Comparison of ENCODE assay signal across 26 cellular contexts in genomic region chr3:182568206-182568605, GRCh38.
DNase-seq lines count a peak whose midpoint lies in the region; ATAC-seq and TF ChIP-seq lines count a peak whose summit lies in the region.
"Had no signal": no experiment of that assay in that cellular context is flagged by ENCODE, and none has a peak within 500 bp of the region (broad histone marks: within the 10 kb centered on the region; RNA-seq: fewer than 3 reads in every experiment).

No MANE protein-coding gene starts in this region.

- peaks cover 0 to 6% (median 2%) of the 10 kb centered on the region in 5 donors for H3K9me3 Mint-ChIP-seq in CD8-positive, alpha-beta memory T cell

- peak; percentile 9 for DNase-seq in H7
- peak; percentile 37 for DNase-seq in NCI-H774 (lab: John Stamatoyannopoulos, UW)
- DNase-seq in foreskin keratinocyte = no peak
- DNase-seq in neuronal stem cell (ENCODE audit: low spot score) = no peak
- no peak for DNase-seq in CD8-positive, alpha-beta memory T cell
- DNase-seq in stimulated activated CD4-positive, alpha-beta T cell treated with anti-CD3 and anti-CD28 coated beads, Interleukin-15, amount 100 ng/mL, for 24 hours = no peak
- no peak for DNase-seq in GM13976 (ENCODE audit: low spot score)
- DNase-seq in MM.1S = no peak
- DNase-seq: activated CD4-positive, alpha-beta memory T cell treated with anti-CD3 and anti-CD28 coated beads for 36 hours; activated CD4-positive, CD25-positive, alpha-beta regulatory T cell; activated gamma-delta T cell treated with Interleukin-2 at 50 U/mL for 16 hours; activated T-cell treated with anti-CD3 and anti-CD28 coated beads for 4 hours; adrenal gland; CD4-positive, alpha-beta T cell; central memory CD4-positive, alpha-beta T cell; DMS153; Kasumi-1; kidney; naive B cell; stimulated activated CD4-positive, alpha-beta T cell treated with anti-CD3 and anti-CD28 coated beads, Interleukin-2, amount 100 ng/mL, for 24 hours; stimulated activated naive CD4-positive, alpha-beta T cell; T-helper 2 cell had no signal

- H2AFZ ChIP-seq in neuronal stem cell (ENCODE audit: low read length) (peak overlapping the region; percentile 58), MM.1S (ENCODE audit: low read length) (no peak overlapping the region)

- in situ Hi-C loops in GM13976 (cut with MboI; ENCODE audit: low sequenced_read_pairs, unreplicated experiment) = no loop called here

- H3K4me3 ChIP-seq in H7 (ENCODE audit: insufficient read depth, low read depth, low read length) (no peak overlapping the region), neuronal stem cell (ENCODE audit: low read length in 2 of 2) (no peak overlapping the region), MM.1S (ENCODE audit: low read length) (no peak overlapping the region)
- H3K4me3 ChIP-seq in CD8-positive, alpha-beta memory T cell (ENCODE audit: low read length) = no peak overlapping the region
- H3K4me3 ChIP-seq: adrenal gland, GM12878, HAP-1, SJSA1, thyroid gland had no signal

- H3K4me1 ChIP-seq in foreskin keratinocyte (no peaks in the 10 kb centered on the region), neuronal stem cell (ENCODE audit: control insufficient read depth in 2 of 2, insufficient read depth in 1 of 2, low read depth in 1 of 2, low read length in 2 of 2) (peaks cover 13 to 36% of the 10 kb centered on the region in 2 donors), MM.1S (ENCODE audit: low read length) (no peaks in the 10 kb centered on the region)
- H3K4me1 ChIP-seq in CD8-positive, alpha-beta memory T cell (ENCODE audit: insufficient read depth, low read length) = no peaks in the 10 kb centered on the region
- H3K4me1 ChIP-seq: adrenal gland, HAP-1, SJSA1, thyroid gland had no signal

- H3K79me2 ChIP-seq in MM.1S (ENCODE audit: low read length) = no peaks in the 10 kb centered on the region

- TF ChIP-seq CTCF in foreskin keratinocyte (conservative IDR thresholded peaks at IDR 0.05) (no peak), GM13976 (IDR thresholded peaks at IDR 0.05; ENCODE audit: borderline replicate concordance, control extremely low read depth, extremely low read depth, insufficient read depth, missing control alignments) (no peak), MM.1S (IDR thresholded peaks at IDR 0.05; ENCODE audit: low read length) (no peak)

- no peak overlapping the region for H3K14ac ChIP-seq in neuronal stem cell (ENCODE audit: low read length)

- H3K27ac ChIP-seq in foreskin keratinocyte = no peak overlapping the region
- no peak overlapping the region for H3K27ac ChIP-seq in neuronal stem cell (replicated peaks; ENCODE audit: low read length)
- no peak overlapping the region for H3K27ac ChIP-seq in CD8-positive, alpha-beta memory T cell (ENCODE audit: low read depth, low read length)
- H3K27ac ChIP-seq in MM.1S (ENCODE audit: low read length) = no peak overlapping the region
- H3K27ac ChIP-seq: adrenal gland, SJSA1, thyroid gland had no signal

- H4K8ac ChIP-seq in neuronal stem cell (ENCODE audit: low read depth, low read length) = no peak overlapping the region

- no peak overlapping the region for H2BK5ac ChIP-seq in neuronal stem cell (ENCODE audit: low read length)

- H2BK12ac ChIP-seq in neuronal stem cell (ENCODE audit: low read length) = no peak overlapping the region

- no peak overlapping the region for H3K4me3 Mint-ChIP-seq in CD8-positive, alpha-beta memory T cell
- H3K4me3 Mint-ChIP-seq: activated CD4-positive, alpha-beta memory T cell treated with anti-CD3 and anti-CD28 coated beads for 36 hours; CD4-positive, alpha-beta T cell; naive B cell had no signal

- H3K4me2 ChIP-seq in neuronal stem cell (ENCODE audit: insufficient read depth, low read length, poor library complexity, severe bottlenecking) = no peak overlapping the region
- H3K4me2 ChIP-seq in MM.1S (ENCODE audit: low read depth, low read length) = no peak overlapping the region

- H4K20me1 ChIP-seq in MM.1S (ENCODE audit: insufficient read depth, low read length) = no peaks in the 10 kb centered on the region

- H4K91ac ChIP-seq in neuronal stem cell (ENCODE audit: low read depth, low read length, poor library complexity) = no peak overlapping the region

- CTCF ChIA-PET in CD8-positive, alpha-beta memory T cell (lab: Charles Lee) = no interaction called here

- H2AK5ac ChIP-seq in neuronal stem cell (ENCODE audit: low read depth, low read length) = no peak overlapping the region

- ATAC-seq in foreskin keratinocyte = peak; percentile 35
- ATAC-seq: GM12878 had no signal

- no peak overlapping the region for H3K23ac ChIP-seq in neuronal stem cell (ENCODE audit: low read depth, low read length, poor library complexity)

- POLR2A ChIA-PET in CD8-positive, alpha-beta memory T cell (lab: Charles Lee) = no interaction called here

- H3K9ac ChIP-seq in neuronal stem cell (ENCODE audit: low read depth, low read length, poor library complexity) (no peak overlapping the region), MM.1S (ENCODE audit: low read length) (no peak overlapping the region)

- peaks cover 0 to 18% of the 10 kb centered on the region in 2 donors for H3K27me3 Mint-ChIP-seq in CD8-positive, alpha-beta memory T cell

- H3K36me3 ChIP-seq in H7 (replicated peaks; ENCODE audit: control insufficient read depth, insufficient read depth, low read length) (no peaks in the 10 kb centered on the region), neuronal stem cell (replicated peaks in 1 of 2; ENCODE audit: control insufficient read depth in 2 of 2, insufficient read depth in 2 of 2, low read length in 2 of 2) (no peaks in the 10 kb centered on the region), MM.1S (replicated peaks; ENCODE audit: insufficient read depth, low read length) (no peaks in the 10 kb centered on the region)
- H3K36me3 ChIP-seq in CD8-positive, alpha-beta memory T cell (ENCODE audit: insufficient read depth, low read length) = no peaks in the 10 kb centered on the region
- H3K36me3 ChIP-seq: adrenal gland, HAP-1, SJSA1, thyroid gland had no signal

- H3K9me2 ChIP-seq in MM.1S (replicated peaks; ENCODE audit: insufficient read depth, low read length) = no peaks in the 10 kb centered on the region

- H3K27me3 ChIP-seq in H7 (ENCODE audit: control insufficient read depth, insufficient read depth, low read length) (no peaks in the 10 kb centered on the region), foreskin keratinocyte (no peaks in the 10 kb centered on the region), neuronal stem cell (ENCODE audit: control insufficient read depth in 3 of 3, insufficient read depth in 3 of 3, low read depth in 1 of 3, low read length in 3 of 3) (no peaks in the 10 kb centered on the region), MM.1S (replicated peaks; ENCODE audit: insufficient read depth, low read length) (no peaks in the 10 kb centered on the region)
- H3K27me3 ChIP-seq in CD8-positive, alpha-beta memory T cell (ENCODE audit: insufficient read depth, low read length, poor library complexity, severe bottlenecking) = no peaks in the 10 kb centered on the region
- H3K27me3 ChIP-seq: adrenal gland, SJSA1, thyroid gland had no signal

- H3K36me3 Mint-ChIP-seq in CD8-positive, alpha-beta memory T cell = no peaks in the 10 kb centered on the region
- H3K36me3 Mint-ChIP-seq: activated CD4-positive, alpha-beta memory T cell treated with anti-CD3 and anti-CD28 coated beads for 36 hours had no signal

- H3K79me1 ChIP-seq in neuronal stem cell (ENCODE audit: low read depth, low read length) = no peaks in the 10 kb centered on the region

- no peak overlapping the region for H3K27ac Mint-ChIP-seq in CD8-positive, alpha-beta memory T cell
- H3K27ac Mint-ChIP-seq: activated CD4-positive, alpha-beta memory T cell treated with anti-CD3 and anti-CD28 coated beads for 36 hours; CD4-positive, alpha-beta T cell; naive B cell had no signal

- WGBS in neuronal stem cell (ENCODE audit: extremely low coverage in 2 of 2, insufficient read length in 2 of 2, insufficient replicate concordance in 1 of 2), 2 donors = no CpG with 5 or more reads among the region's 5 CpGs

- H3K9me3 ChIP-seq in neuronal stem cell (replicated peaks in 1 of 2; ENCODE audit: control insufficient read depth in 2 of 2, insufficient read depth in 1 of 2, low read depth in 1 of 2, low read length in 2 of 2) (no peaks in the 10 kb centered on the region), MM.1S (replicated peaks; ENCODE audit: insufficient read depth, low read length) (no peaks in the 10 kb centered on the region)
- H3K9me3 ChIP-seq in CD8-positive, alpha-beta memory T cell (ENCODE audit: low read length) = no peaks in the 10 kb centered on the region
- H3K9me3 ChIP-seq: adrenal gland, HAP-1, SJSA1, thyroid gland had no signal

- H2BK15ac ChIP-seq in neuronal stem cell (ENCODE audit: low read length) = no peak overlapping the region

- H3F3A ChIP-seq in MM.1S (ENCODE audit: insufficient read depth, low read length) = no peaks in the 10 kb centered on the region

- no peak overlapping the region for H3K18ac ChIP-seq in neuronal stem cell (ENCODE audit: low read length)

- H3K4ac ChIP-seq in neuronal stem cell (ENCODE audit: low read length) = no peak overlapping the region

- no peak overlapping the region for H2BK120ac ChIP-seq in neuronal stem cell (ENCODE audit: low read depth, low read length)

- H3K4me1 Mint-ChIP-seq in CD8-positive, alpha-beta memory T cell = no peaks in the 10 kb centered on the region
- H3K4me1 Mint-ChIP-seq: naive B cell had no signal

Comparison
In these comparisons a context has a peak if more than half of its experiments do, and no peak if none do; other contexts are left out.
1. DNase-seq: peak in H7 (single experiment) and NCI-H774 (single experiment); none in foreskin keratinocyte (0 of 2), neuronal stem cell (single experiment), CD8-positive, alpha-beta memory T cell (0 of 5), stimulated activated CD4-positive, alpha-beta T cell treated with anti-CD3 and anti-CD28 coated beads, Interleukin-15, amount 100 ng/mL, for 24 hours (single experiment), GM13976 (single experiment) and MM.1S (single experiment).